Comparison of ENCODE assay signal across 9 cellular contexts in genomic region chr18:63336366-63337099, GRCh38. TPM values are rescaled to one million over a fixed set of nuclear protein-coding genes. Genes with fewer than 3 reads are reported as not detected.
A peak's percentile ranks its signal among the peaks of the same experiment; 100 is the strongest.
DNase-seq lines count a peak whose midpoint lies in the region; ATAC-seq and TF ChIP-seq lines count a peak whose summit lies in the region.
"Had no signal": no experiment of that assay in that cellular context is flagged by ENCODE, and none has a peak within 500 bp of the region (broad histone marks: within the 10 kb centered on the region; RNA-seq: fewer than 3 reads in every experiment).

No MANE protein-coding gene starts in this region.

- H3K27me3 ChIP-seq in left ventricle myocardium inferior (ENCODE audit: low read depth) (no peaks in the 10 kb centered on the region), brain microvascular endothelial cell (replicated peaks) (no peaks in the 10 kb centered on the region), aorta (ENCODE audit: control insufficient read depth in 1 of 2, insufficient read depth in 2 of 2, low read length in 1 of 2) (no peaks in the 10 kb centered on the region)

- WGBS in aorta, 2 donors, result 44 to 46% methylated on average over 8 of the region's 8 CpGs

- DNase-seq in left ventricle myocardium inferior (no peak), Right ventricle myocardium inferior (ENCODE audit: missing footprints) (no peak), brain microvascular endothelial cell (peak; percentile 77), kidney tubule cell (ENCODE audit: low spot score) (peak; percentile 87), aorta (no peak), NCI-H1417 treated with DMSO at 0.1 percent for 48 hours (lab: John Stamatoyannopoulos, UW) (no peak), NCI-H526 treated with DMSO at 0.1 percent for 48 hours (lab: John Stamatoyannopoulos, UW) (no peak)
- DNase-seq: activated CD8-positive, alpha-beta memory T cell treated with anti-CD3 and anti-CD28 coated beads for 24 hours had no signal

- H3K4me3 ChIP-seq in left ventricle myocardium inferior (no peak overlapping the region), brain microvascular endothelial cell (ENCODE audit: low read depth, low read length) (no peak overlapping the region), aorta (ENCODE audit: low read length in 2 of 2) (no peak overlapping the region)

- intact Hi-C loops in left ventricle myocardium inferior (cut with micrococcal nuclease) (no loop called here), Right ventricle myocardium inferior (cut with DNase I) (no loop called here), aorta (cut with DNase I) (no loop called here)

- H3K4me1 ChIP-seq in left ventricle myocardium inferior (no peaks in the 10 kb centered on the region), aorta (ENCODE audit: control insufficient read depth in 1 of 2, insufficient read depth in 2 of 2, low read length in 2 of 2) (no peaks in the 10 kb centered on the region)

- in situ Hi-C loops in brain microvascular endothelial cell (cut with HindIII; ENCODE audit: low pct_ligation_motif_present, low sequenced_read_pairs), result no loop called here

- TF ChIP-seq CTCF in left ventricle myocardium inferior (IDR thresholded peaks at IDR 0.05; ENCODE audit: borderline replicate concordance), result no peak
- no peak for TF ChIP-seq CTCF in brain microvascular endothelial cell (IDR thresholded peaks at IDR 0.05; ENCODE audit: low read depth, low read length, missing control alignments)

- H3K27ac ChIP-seq in left ventricle myocardium inferior (replicated peaks) (peak overlapping the region; percentile 25), brain microvascular endothelial cell (peak overlapping the region; percentile 78), aorta (ENCODE audit: low read depth in 1 of 2, low read length in 2 of 2) (no peak overlapping the region)

- ATAC-seq in Right ventricle myocardium inferior (no peak), aorta (ENCODE audit: low FRiP score) (peak; percentile 24), GM19324 (IDR thresholded peaks at IDR 0.05; ENCODE audit: low FRiP score, unreplicated experiment) (no peak)

- no peaks in the 10 kb centered on the region for H3K9me3 ChIP-seq in left ventricle myocardium inferior (replicated peaks)
- H3K9me3 ChIP-seq in aorta (ENCODE audit: control insufficient read depth, low read length), result no peaks in the 10 kb centered on the region

- peaks cover 87% of the 10 kb centered on the region for H3K36me3 ChIP-seq in left ventricle myocardium inferior
- peaks cover 49% of the 10 kb centered on the region for H3K36me3 ChIP-seq in brain microvascular endothelial cell (replicated peaks)
- H3K36me3 ChIP-seq in aorta (ENCODE audit: control insufficient read depth in 1 of 2, insufficient read depth in 2 of 2, low read length in 1 of 2), result peaks cover 8 to 10% of the 10 kb centered on the region in 2 donors

RNA-seq across cellular contexts. Expression of gene BCL2, which starts 17.0 kb away (rescaled TPM):
- total RNA-seq in left ventricle myocardium inferior (7.3 TPM), Right ventricle myocardium inferior (7.4 TPM), aorta (10 to 100 TPM; 23.7 to 25.4 TPM)
- 1 to 10 TPM; 2.6 to 4.3 TPM for polyA plus RNA-seq in aorta

RNA-seq across cellular contexts. Expression of gene KDSR, which starts 30.5 kb away (rescaled TPM):
- total RNA-seq in left ventricle myocardium inferior (31.3 TPM), Right ventricle myocardium inferior (32.3 TPM), aorta (10 to 100 TPM; 74.3 to 91.0 TPM)
- 10 to 100 TPM; 24.4 to 26.6 TPM for polyA plus RNA-seq in aorta

Comparison
In these comparisons a context has a peak if more than half of its experiments do, and no peak if none do; other contexts are left out.
1. DNase-seq: peak in brain microvascular endothelial cell (single experiment) and kidney tubule cell (single experiment); none in left ventricle myocardium inferior (single experiment), Right ventricle myocardium inferior (single experiment), aorta (0 of 2), NCI-H1417 treated with DMSO at 0.1 percent for 48 hours (single experiment) and NCI-H526 treated with DMSO at 0.1 percent for 48 hours (single experiment).
2. H3K27ac ChIP-seq: peak in left ventricle myocardium inferior (single experiment) and brain microvascular endothelial cell (single experiment); none in aorta (0 of 2).